30 cellular contexts compared by ENCODE assay signal in the genomic region with DNA sequence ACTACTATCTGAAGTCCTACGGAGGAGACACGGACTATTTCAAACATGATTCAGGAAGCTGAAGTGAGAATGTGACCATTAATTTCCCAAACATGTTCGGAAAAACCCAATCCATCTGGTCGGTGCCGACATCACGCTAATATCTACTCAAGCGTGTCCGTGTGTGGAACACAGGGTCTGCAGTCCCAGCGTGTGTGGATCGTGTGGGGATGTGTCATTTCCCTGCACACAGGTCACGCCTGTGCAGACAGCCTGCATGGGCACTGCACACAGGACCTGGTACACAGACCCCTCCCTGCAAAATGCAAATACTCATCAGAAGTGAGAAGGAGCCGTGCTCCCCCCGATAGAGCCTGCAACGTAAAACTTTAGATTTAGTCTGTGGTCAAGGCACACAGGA. TPM values are rescaled to one million over a fixed set of nuclear protein-coding genes. Genes with fewer than 3 reads are reported as not detected.
DNase-seq lines count a peak whose midpoint lies in the region; ATAC-seq, FAIRE-seq and TF ChIP-seq lines count a peak whose summit lies in the region.
"Had no signal": no experiment of that assay in that cellular context is flagged by ENCODE, and none has a peak within 500 bp of the region (broad histone marks: within the 10 kb centered on the region; RNA-seq: fewer than 3 reads in every experiment).

No MANE protein-coding gene starts in this region.

- POLR2A ChIA-PET in naive thymus-derived CD4-positive, alpha-beta T cell (lab: Charles Lee), result interaction anchor here (0.7 kb wide), 1 partner anchor 23 kb away, joined by 3 read pairs; no protein-coding TSS in a partner anchor
- POLR2A ChIA-PET in HEK293T (lab: Yijun Ruan, JAX), result no interaction called here

- H3K4me1 Mint-ChIP-seq in activated T-cell treated with anti-CD3 and anti-CD28 coated beads, Interleukin-2, amount 50 U/mL, for 24 hours (ENCODE audit: low read depth), result peaks cover 75% of the 10 kb centered on the region
- H3K4me1 Mint-ChIP-seq in activated naive CD8-positive, alpha-beta T cell (ENCODE audit: low read depth), result peaks cover 69% of the 10 kb centered on the region
- H3K4me1 Mint-ChIP-seq in naive thymus-derived CD4-positive, alpha-beta T cell, result peaks cover 50 to 82% (median 68%) of the 10 kb centered on the region in 7 donors

- no peaks in the 10 kb centered on the region for H3K27me3 Mint-ChIP-seq in activated T-cell treated with anti-CD3 and anti-CD28 coated beads, Interleukin-2, amount 50 U/mL, for 24 hours
- H3K27me3 Mint-ChIP-seq in activated naive CD8-positive, alpha-beta T cell, result no peaks in the 10 kb centered on the region
- no peaks in the 10 kb centered on the region for H3K27me3 Mint-ChIP-seq in naive thymus-derived CD4-positive, alpha-beta T cell
- H3K27me3 Mint-ChIP-seq: activated CD8-positive, alpha-beta memory T cell treated with anti-CD3 and anti-CD28 coated beads, Interleukin-2, amount 10 ng/mL, durations not matched to agents 7 days and 5 days; central memory CD8-positive, alpha-beta T cell; stimulated activated naive B cell treated with anti-CD40 and anti-IgM and Interleukin-4, amounts not matched to agents 10 μg/mL and 1 μg/mL and 100 μg/mL, for 72 hours; T-cell had no signal

- H3K27me3 ChIP-seq in naive thymus-derived CD4-positive, alpha-beta T cell (ENCODE audit: control insufficient read depth in 2 of 2, insufficient read depth in 2 of 2, low read length in 2 of 2), result no peaks in the 10 kb centered on the region
- H3K27me3 ChIP-seq in transverse colon, result no peaks in the 10 kb centered on the region

- peaks cover 69% of the 10 kb centered on the region for H3K36me3 Mint-ChIP-seq in activated T-cell treated with anti-CD3 and anti-CD28 coated beads, Interleukin-2, amount 50 U/mL, for 24 hours (ENCODE audit: low read depth)
- peaks cover 11% of the 10 kb centered on the region for H3K36me3 Mint-ChIP-seq in activated naive CD8-positive, alpha-beta T cell
- peaks cover 4 to 41% (median 29%) of the 10 kb centered on the region in 5 donors for H3K36me3 Mint-ChIP-seq in naive thymus-derived CD4-positive, alpha-beta T cell

- no peak overlapping the region for H3K4me3 Mint-ChIP-seq in activated T-cell treated with anti-CD3 and anti-CD28 coated beads, Interleukin-2, amount 50 U/mL, for 24 hours
- H3K4me3 Mint-ChIP-seq in activated naive CD8-positive, alpha-beta T cell, result no peak overlapping the region
- H3K4me3 Mint-ChIP-seq in naive thymus-derived CD4-positive, alpha-beta T cell, result no peak overlapping the region
- H3K4me3 Mint-ChIP-seq: activated CD8-positive, alpha-beta memory T cell treated with anti-CD3 and anti-CD28 coated beads, Interleukin-2, amount 10 ng/mL, durations not matched to agents 7 days and 5 days; activated T-helper 1 cell treated with anti-CD3 and anti-CD28 coated beads, Interleukin-12 subunit alpha, Interleukin-12 subunit beta, Interleukin-2, Interleukin-4 antibody, amounts not matched to agents 30 ng/mL and 10 ng/mL and 1 ng/mL, durations not matched to agents 14 hours and 24 hours and 36 hours; central memory CD8-positive, alpha-beta T cell; mesothelial cell of epicardium; nephron progenitor cell; T-cell had no signal

- peak; percentile 51 for FAIRE-seq in GM12891 (lab: Jason Lieb, UNC)
- FAIRE-seq: D721Med, endometrium, GM19239, H1, keratinocyte had no signal

- ATAC-seq in naive thymus-derived CD4-positive, alpha-beta T cell, result no peak
- ATAC-seq: activated CD8-positive, alpha-beta memory T cell treated with anti-CD3 and anti-CD28 coated beads, Interleukin-2, amount 10 ng/mL, durations not matched to agents 7 days and 5 days; T-cell had no signal

- in situ Hi-C loops in transverse colon (cut with MboI; ENCODE audit: low pct_ligation_motif_present in 1 of 4, low pct_unique_long_range_greater_than_20kb in 1 of 4, low sequenced_read_pairs in 3 of 4), result no loop called here

- H3K27ac ChIP-seq in naive thymus-derived CD4-positive, alpha-beta T cell (ENCODE audit: low read depth, low read length), result no peak overlapping the region
- no peak overlapping the region for H3K27ac ChIP-seq in transverse colon
- H3K27ac ChIP-seq: esophagus muscularis mucosa, HL-60 had no signal

- H3K4me1 ChIP-seq in naive thymus-derived CD4-positive, alpha-beta T cell (ENCODE audit: control insufficient read depth in 2 of 2, insufficient read depth in 2 of 2, low read length in 2 of 2), result peaks cover 16 to 34% of the 10 kb centered on the region in 2 donors
- H3K4me1 ChIP-seq in transverse colon, result no peaks in the 10 kb centered on the region
- H3K4me1 ChIP-seq: esophagus muscularis mucosa had no signal

- H3K9me3 Mint-ChIP-seq in activated T-cell treated with anti-CD3 and anti-CD28 coated beads, Interleukin-2, amount 50 U/mL, for 24 hours, result peaks cover 6% of the 10 kb centered on the region
- no peaks in the 10 kb centered on the region for H3K9me3 Mint-ChIP-seq in activated naive CD8-positive, alpha-beta T cell (ENCODE audit: low read depth)
- peaks cover 0 to 18% (median 7%) of the 10 kb centered on the region in 11 donors for H3K9me3 Mint-ChIP-seq in naive thymus-derived CD4-positive, alpha-beta T cell
- H3K9me3 Mint-ChIP-seq: central memory CD8-positive, alpha-beta T cell had no signal

- CTCF ChIA-PET in naive thymus-derived CD4-positive, alpha-beta T cell (lab: Charles Lee), result no interaction called here
- CTCF ChIA-PET in HEK293T (lab: Yijun Ruan, JAX), result no interaction called here

- no peak for TF ChIP-seq CTCF in transverse colon (IDR thresholded peaks at IDR 0.05)

- intact Hi-C loops in naive thymus-derived CD4-positive, alpha-beta T cell (cut with micrococcal nuclease), result no loop called here
- intact Hi-C loops in transverse colon (cut with DNase I; ENCODE audit: low total_unique reads), result no loop called here

- DNase-seq in activated T-cell treated with anti-CD3 and anti-CD28 coated beads, Interleukin-2, amount 50 U/mL, for 24 hours, result peak; percentile 25
- no peak for DNase-seq in activated T-cell treated with anti-CD3 and anti-CD28 coated beads, Interleukin-2, amount 50 U/mL, for 1 hour
- DNase-seq in GM12891 (ENCODE audit: insufficient read length, low spot score), result no peak
- no peak for DNase-seq in naive thymus-derived CD4-positive, alpha-beta T cell
- no peak for DNase-seq in AG20443 (ENCODE audit: low spot score)
- no peak for DNase-seq in HEK293T (ENCODE audit: extremely low spot score)
- no peak for DNase-seq in transverse colon
- DNase-seq: activated CD4-positive, alpha-beta T cell treated with anti-CD3 and anti-CD28 coated beads, Interleukin-2, amount 50 U/mL, for 4 hours; activated CD8-positive, alpha-beta memory T cell treated with anti-CD3 and anti-CD28 coated beads, Interleukin-2, amount 10 ng/mL, durations not matched to agents 7 days and 5 days; DND-41; foreskin fibroblast; GF-D8; MM.1S; NCI-H1417; NCI-H2081; NCI-H2227 treated with DMSO at 0.1 percent for 48 hours; nephron progenitor cell; stimulated activated naive B cell treated with anti-CD40 and anti-IgM and Interleukin-4, amounts not matched to agents 10 μg/mL and 1 μg/mL and 100 μg/mL, for 72 hours; T-cell had no signal

- WGBS in transverse colon (ENCODE audit: low coverage in 1 of 2), 2 donors, result 87% methylated on average over 14 of the region's 14 CpGs; no CpG with 5 or more reads in 1 of the 2 donors

- H3K9me3 ChIP-seq in naive thymus-derived CD4-positive, alpha-beta T cell (ENCODE audit: control insufficient read depth in 2 of 3, low read length in 3 of 3), result no peaks in the 10 kb centered on the region
- no peaks in the 10 kb centered on the region for H3K9me3 ChIP-seq in transverse colon

- TF ChIP-seq POLR2A in GM12891 (IDR thresholded peaks at IDR 0.05; ENCODE audit: low read depth, low read length), result no peak
- no peak for TF ChIP-seq POLR2A in transverse colon (IDR thresholded peaks at IDR 0.05)

- TF ChIP-seq EP300 in transverse colon (IDR thresholded peaks at IDR 0.05; ENCODE audit: low read depth), result no peak

- H3K4me3 ChIP-seq in naive thymus-derived CD4-positive, alpha-beta T cell (ENCODE audit: low read length), result no peak overlapping the region
- no peak overlapping the region for H3K4me3 ChIP-seq in transverse colon
- H3K4me3 ChIP-seq: esophagus muscularis mucosa had no signal

- peak overlapping the region; percentile 81 for H3K27ac Mint-ChIP-seq in activated T-cell treated with anti-CD3 and anti-CD28 coated beads, Interleukin-2, amount 50 U/mL, for 24 hours
- H3K27ac Mint-ChIP-seq in activated naive CD8-positive, alpha-beta T cell, result peak overlapping the region; percentile 50
- H3K27ac Mint-ChIP-seq in naive thymus-derived CD4-positive, alpha-beta T cell, result peak overlapping the region in 7 of 9 donors; percentile 60 to 92 (median 87)
- H3K27ac Mint-ChIP-seq: activated CD8-positive, alpha-beta memory T cell treated with anti-CD3 and anti-CD28 coated beads, Interleukin-2, amount 10 ng/mL, durations not matched to agents 7 days and 5 days; activated T-helper 1 cell treated with anti-CD3 and anti-CD28 coated beads, Interleukin-12 subunit alpha, Interleukin-12 subunit beta, Interleukin-2, Interleukin-4 antibody, amounts not matched to agents 30 ng/mL and 10 ng/mL and 1 ng/mL, durations not matched to agents 14 hours and 24 hours and 36 hours; mesothelial cell of epicardium; nephron progenitor cell had no signal

- H3K36me3 ChIP-seq in naive thymus-derived CD4-positive, alpha-beta T cell (ENCODE audit: control insufficient read depth in 2 of 3, insufficient read depth in 3 of 3, low read length in 3 of 3), result peaks cover 0 to 18% (median 0%) of the 10 kb centered on the region in 3 experiments
- no peaks in the 10 kb centered on the region for H3K36me3 ChIP-seq in transverse colon
- H3K36me3 ChIP-seq: esophagus muscularis mucosa had no signal

TF ChIP-seq in GM12891, 5 proteins besides CTCF, POLR2A, EP300 and RAD21:
- TF ChIP-seq POU2F2 (IDR thresholded peaks at IDR 0.05; ENCODE audit: low read depth, low read length) (no peak), POLR2AphosphoS5 (IDR thresholded peaks at IDR 0.05; ENCODE audit: low read depth, low read length) (no peak), TAF1 (IDR thresholded peaks at IDR 0.05; ENCODE audit: low read depth, low read length) (no peak), SPI1 (IDR thresholded peaks at IDR 0.05; ENCODE audit: low read depth, low read length) (no peak), PAX5 (IDR thresholded peaks at IDR 0.05; ENCODE audit: insufficient read depth, low read length, severe bottlenecking) (no peak)

TF ChIP-seq in HEK293T, 16 proteins besides CTCF, POLR2A, EP300 and RAD21 (continues in another document):
- no peak for TF ChIP-seq ZNF384 (IDR thresholded peaks at IDR 0.05)
- TF ChIP-seq CTBP1 (IDR thresholded peaks at IDR 0.05; ENCODE audit: borderline replicate concordance), result no peak
- TF ChIP-seq BHLHE40 (IDR thresholded peaks at IDR 0.05; ENCODE audit: borderline replicate concordance), result no peak
- no peak for TF ChIP-seq L3MBTL2 (conservative IDR thresholded peaks at IDR 0.05)
- TF ChIP-seq SUZ12 (IDR thresholded peaks at IDR 0.05), result no peak
- TF ChIP-seq LEF1 (IDR thresholded peaks at IDR 0.05; ENCODE audit: borderline replicate concordance), result no peak
- TF ChIP-seq FOXA1 (IDR thresholded peaks at IDR 0.05), result no peak
- TF ChIP-seq FOXK2 (IDR thresholded peaks at IDR 0.05), result no peak
- no peak for TF ChIP-seq NFRKB (IDR thresholded peaks at IDR 0.05)

RNA-seq across cellular contexts. Expression of a gene that starts 57.8 kb away (rescaled TPM):
- 46.2 TPM for polyA plus RNA-seq in GM12891 (2012; ENCODE audit: low read depth, missing spikeins)
- total RNA-seq in naive thymus-derived CD4-positive, alpha-beta T cell, result 100 to 1,000 TPM; 112 to 136 (median 118) TPM
- 10 to 100 TPM; 13.3 to 44.5 TPM for polyA plus RNA-seq in naive thymus-derived CD4-positive, alpha-beta T cell
- 10 to 100 TPM in 1 of 4 donors, 1 to 10 TPM in 2, under 1 TPM in 1; 0.96 to 47.5 (median 6.6) TPM for total RNA-seq in transverse colon
